ENCODE assay signal across 3 cellular contexts in the genomic region with DNA sequence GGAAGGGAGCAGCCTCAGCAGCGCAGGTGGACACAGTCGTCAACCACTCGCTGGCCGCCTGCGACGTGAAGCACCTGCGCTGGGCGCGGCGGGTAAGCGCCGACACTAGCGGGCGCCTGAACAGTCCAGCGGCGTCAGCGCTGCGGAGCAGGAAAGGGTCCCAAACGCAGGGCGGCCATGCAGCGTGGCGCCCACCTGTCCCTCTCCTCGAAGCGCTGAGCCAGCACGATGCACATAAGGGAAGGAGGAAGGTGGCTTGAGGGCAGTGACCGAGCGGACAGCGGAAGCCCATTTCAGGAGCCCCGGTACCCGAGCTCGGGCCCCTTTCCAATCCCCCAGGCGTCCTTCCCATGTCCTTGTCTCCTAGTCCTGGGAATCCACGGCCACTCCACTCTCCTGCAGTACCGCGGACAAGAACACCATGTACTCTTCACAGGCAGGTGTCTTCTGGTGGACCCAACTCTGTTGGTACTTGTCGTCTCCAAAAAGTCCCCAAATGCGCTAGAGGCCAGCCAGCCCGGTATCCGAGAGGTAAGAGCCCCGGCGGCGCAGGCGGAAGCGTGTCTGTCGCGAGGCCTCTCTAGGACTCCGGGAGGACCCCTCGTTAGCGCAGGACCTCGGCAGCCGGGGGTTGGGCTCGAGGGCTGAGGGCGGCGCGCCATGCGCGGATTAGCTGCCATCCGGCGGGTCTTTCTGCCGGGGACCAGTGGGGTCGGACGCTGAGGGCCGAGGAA.
TF ChIP-seq lines count a peak whose summit lies in the region.

No MANE protein-coding gene starts in this region.

TF ChIP-seq in liver, 16 proteins besides CTCF, POLR2A, EP300 and RAD21:
- TF ChIP-seq RXRA (IDR thresholded peaks at IDR 0.05) (peak in 1 of 2 donors; percentile 10), EGR1 (IDR thresholded peaks at IDR 0.05; ENCODE audit: low read depth in 2 of 2) (no peak)

TF ChIP-seq in HepG2, 621 proteins besides CTCF, POLR2A, EP300 and RAD21:
- TF ChIP-seq ZNF317 (CRISPR knock-in tag; IDR thresholded peaks at IDR 0.05), result no peak
- TF ChIP-seq XBP1 (CRISPR knock-in tag; IDR thresholded peaks at IDR 0.05), result no peak
- TF ChIP-seq HDAC1 (CRISPR knock-in tag; IDR thresholded peaks at IDR 0.05), result no peak
- no peak for TF ChIP-seq ZNF318 (CRISPR knock-in tag; IDR thresholded peaks at IDR 0.05)
- TF ChIP-seq ZNF569 (CRISPR knock-in tag; IDR thresholded peaks at IDR 0.05; ENCODE audit: borderline replicate concordance), result no peak
- TF ChIP-seq ZNF441 (CRISPR knock-in tag; IDR thresholded peaks at IDR 0.05; ENCODE audit: borderline replicate concordance), result no peak
- TF ChIP-seq, protein P1, sequence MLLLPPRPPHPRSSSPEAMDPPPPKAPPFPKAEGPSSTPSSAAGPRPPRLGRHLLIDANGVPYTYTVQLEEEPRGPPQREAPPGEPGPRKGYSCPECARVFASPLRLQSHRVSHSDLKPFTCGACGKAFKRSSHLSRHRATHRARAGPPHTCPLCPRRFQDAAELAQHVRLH (CRISPR knock-in tag; IDR thresholded peaks at IDR 0.05; ENCODE audit: borderline replicate concordance, low read depth), result no peak
- no peak for TF ChIP-seq U2AF1 (optimal IDR thresholded peaks at IDR 0.05; ENCODE audit: low read depth, low read length)
- TF ChIP-seq ZNF44 (CRISPR knock-in tag; IDR thresholded peaks at IDR 0.05), result no peak
- TF ChIP-seq NPAS2 (CRISPR knock-in tag; IDR thresholded peaks at IDR 0.05; ENCODE audit: borderline replicate concordance), result no peak

TF ChIP-seq in GM12891, 5 proteins besides CTCF, POLR2A, EP300 and RAD21:
- TF ChIP-seq POU2F2 (IDR thresholded peaks at IDR 0.05; ENCODE audit: low read depth, low read length) (no peak), PAX5 (IDR thresholded peaks at IDR 0.05; ENCODE audit: insufficient read depth, low read length, severe bottlenecking) (no peak)
